ENCODE assay signal across 26 cellular contexts in the genomic region with DNA sequence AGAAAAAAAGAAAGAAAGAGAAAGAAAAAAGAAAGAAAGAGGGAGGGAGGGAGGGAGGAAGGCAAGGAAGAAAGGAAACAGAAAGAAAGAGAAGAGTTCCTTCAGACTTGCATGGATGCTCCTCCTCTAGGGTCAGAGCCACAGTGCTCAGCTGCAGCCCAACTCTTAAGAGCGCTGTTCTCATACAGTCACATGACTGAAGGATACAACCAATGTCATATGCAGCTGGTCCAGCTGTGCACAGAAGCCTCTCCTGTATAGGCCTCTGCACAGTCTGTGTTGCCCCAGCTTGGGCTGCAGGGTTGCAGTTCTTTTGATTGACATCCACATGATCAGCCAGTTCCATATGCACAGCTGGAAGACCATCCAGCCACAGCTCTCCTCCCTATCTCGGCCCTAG.
"Had no signal": no experiment of that assay in that cellular context is flagged by ENCODE, and none has a peak within 500 bp of the region (broad histone marks: within the 10 kb centered on the region; RNA-seq: fewer than 3 reads in every experiment).

No MANE protein-coding gene starts in this region.

- H3K9me3 Mint-ChIP-seq: mesothelial cell of epicardium; natural killer cell treated with Interleukin-12 subunit alpha and Interleukin-12 subunit beta and Interleukin-15 and Interleukin-18, amount 100 ng/mL, for 72 hours; stimulated activated memory B cell treated with anti-CD40 and anti-IgM and Interleukin-4, amounts not matched to agents 10 μg/mL and 1 μg/mL and 100 μg/mL, for 72 hours had no signal

- H3K4me3 Mint-ChIP-seq: mesothelial cell of epicardium; naive B cell; natural killer cell treated with Interleukin-12 subunit alpha and Interleukin-12 subunit beta and Interleukin-15 and Interleukin-18, amount 100 ng/mL, for 72 hours; neural crest cell; stimulated activated memory B cell treated with anti-CD40 and anti-IgM and Interleukin-4, amounts not matched to agents 10 μg/mL and 1 μg/mL and 100 μg/mL, for 72 hours had no signal

- H3K36me3 Mint-ChIP-seq: mesothelial cell of epicardium; naive B cell; natural killer cell treated with Interleukin-12 subunit alpha and Interleukin-12 subunit beta and Interleukin-15 and Interleukin-18, amount 100 ng/mL, for 72 hours; stimulated activated memory B cell treated with anti-CD40 and anti-IgM and Interleukin-4, amounts not matched to agents 10 μg/mL and 1 μg/mL and 100 μg/mL, for 72 hours had no signal

- H3K27me3 Mint-ChIP-seq: naive B cell had no signal

- ATAC-seq: esophagus mucosa; gastrocnemius medialis; left lobe of liver; mucosa of descending colon; natural killer cell treated with Interleukin-12 subunit alpha and Interleukin-12 subunit beta and Interleukin-15 and Interleukin-18, amount 100 ng/mL, for 72 hours; psoas muscle; right cardiac atrium; stimulated activated memory B cell treated with anti-CD40 and anti-IgM and Interleukin-4, amounts not matched to agents 10 μg/mL and 1 μg/mL and 100 μg/mL, for 72 hours; stimulated activated naive CD8-positive, alpha-beta T cell treated with anti-CD3 and anti-CD28 coated beads, Interleukin-15, Interleukin-2, amounts not matched to agents 100 U/mL and 50 U/mL, for 24 hours had no signal

- H3K27ac Mint-ChIP-seq: mesothelial cell of epicardium; natural killer cell treated with Interleukin-12 subunit alpha and Interleukin-12 subunit beta and Interleukin-15 and Interleukin-18, amount 100 ng/mL, for 72 hours; stimulated activated memory B cell treated with anti-CD40 and anti-IgM and Interleukin-4, amounts not matched to agents 10 μg/mL and 1 μg/mL and 100 μg/mL, for 72 hours had no signal

- DNase-seq: cortex of kidney; dorsolateral prefrontal cortex; effector CD4-positive, alpha-beta T cell; foreskin fibroblast; gastrocnemius medialis; head of caudate nucleus; kidney; mesenchymal stem cell; mucosa of descending colon; naive B cell; psoas muscle; right cardiac atrium; sigmoid colon; stimulated activated CD4-positive, alpha-beta T cell treated with anti-CD3 and anti-CD28 coated beads, Interleukin-2, amount 100 ng/mL, for 24 hours; stimulated activated CD4-positive, alpha-beta T cell treated with anti-CD3 and anti-CD28 coated beads, Interleukin-4, amount 100 ng/mL, for 24 hours; stimulated activated naive CD8-positive, alpha-beta T cell treated with anti-CD3 and anti-CD28 coated beads, Interleukin-15, Interleukin-2, amounts not matched to agents 100 U/mL and 50 U/mL, for 24 hours; substantia nigra; testis; tibial artery; upper lobe of left lung had no signal
